Comparison of ENCODE assay signal across 1 cellular context in genomic region chr4:1806223-1806564, GRCh38.
TF ChIP-seq lines count a peak whose summit lies in the region.

No MANE protein-coding gene starts in this region.

TF ChIP-seq in HepG2, 621 proteins besides CTCF, POLR2A, EP300 and RAD21 (continued from another document):
- TF ChIP-seq ZBTB34 (CRISPR knock-in tag; IDR thresholded peaks at IDR 0.05) (no peak), HNRNPL (IDR thresholded peaks at IDR 0.05; ENCODE audit: low read depth, low read length) (0 out of 2 replicates have a peak, but pooled peaks have one; percentile 18)
